Comparison of ENCODE assay signal across 7 cellular contexts in the genomic region with DNA sequence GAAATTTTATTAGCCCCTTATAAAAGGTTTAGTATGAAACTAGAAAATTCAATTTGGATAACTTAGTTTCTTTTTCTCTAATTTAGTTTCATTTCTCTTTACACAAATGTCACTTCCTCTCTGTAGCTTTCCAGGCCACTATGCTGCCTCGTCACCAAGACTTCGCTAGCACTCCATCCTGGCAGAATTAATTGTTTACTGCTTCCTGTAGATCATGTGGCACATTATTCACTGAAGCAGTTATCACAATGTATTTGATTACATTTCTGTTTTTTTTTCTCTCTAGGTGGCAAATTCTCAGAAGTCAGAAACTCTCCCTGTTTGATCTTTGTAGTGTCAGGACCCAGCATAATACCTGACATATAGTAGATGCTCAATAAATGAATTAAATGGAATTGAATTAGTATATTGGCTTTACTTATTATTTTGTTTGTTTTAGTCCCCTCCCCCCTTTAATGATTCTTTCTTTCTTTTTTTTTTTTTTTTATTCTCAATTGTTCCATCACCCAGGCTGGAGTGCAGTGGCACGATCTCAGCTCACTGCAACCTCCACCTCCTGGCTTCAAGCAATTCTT. TPM values are rescaled to one million over a fixed set of nuclear protein-coding genes. Genes with fewer than 3 reads are reported as not detected.
A peak's percentile ranks its signal among the peaks of the same experiment; 100 is the strongest.
DNase-seq lines count a peak whose midpoint lies in the region; ATAC-seq and TF ChIP-seq lines count a peak whose summit lies in the region.

No MANE protein-coding gene starts in this region.

- no peaks in the 10 kb centered on the region for H3K36me3 Mint-ChIP-seq in chondrocyte (ENCODE audit: low read depth)

- H3K4me1 Mint-ChIP-seq in chondrocyte (ENCODE audit: low read depth), result no peaks in the 10 kb centered on the region

- H3K27me3 Mint-ChIP-seq in chondrocyte (ENCODE audit: low read depth), result no peaks in the 10 kb centered on the region

- DNase-seq in OCI-M1 (lab: John Stamatoyannopoulos, UW) (peak; percentile 61), chondrocyte (ENCODE audit: low spot score) (no peak), AG08396 (ENCODE audit: low spot score) (no peak), NCI-H1048 (lab: John Stamatoyannopoulos, UW) (no peak), D341Med (ENCODE audit: low spot score) (no peak)

- ATAC-seq in GM19025 (IDR thresholded peaks at IDR 0.05; ENCODE audit: low read depth, unreplicated experiment) (peak; percentile 79), HG02870 (IDR thresholded peaks at IDR 0.05; ENCODE audit: unreplicated experiment) (peak; percentile 71)

- no peak overlapping the region for H3K4me3 Mint-ChIP-seq in chondrocyte (ENCODE audit: unreplicated experiment)

- TF ChIP-seq CTCF in chondrocyte (IDR thresholded peaks at IDR 0.05), result no peak

- no peaks in the 10 kb centered on the region for H3K9me3 Mint-ChIP-seq in chondrocyte (ENCODE audit: low read depth)

- H3K27ac Mint-ChIP-seq in chondrocyte (ENCODE audit: unreplicated experiment), result peak overlapping the region; percentile 3

RNA-seq across cellular contexts. Expression of a gene that starts 9.3 kb away (rescaled TPM):
- 157 to 264 TPM (median 263 TPM) in 3 replicates for total RNA-seq in chondrocyte

RNA-seq across cellular contexts. Expression of a gene that starts 30.6 kb away (rescaled TPM):
- total RNA-seq in chondrocyte, result 69.3 to 99.6 TPM (median 94.6 TPM) in 3 replicates
